In the genomic region with DNA sequence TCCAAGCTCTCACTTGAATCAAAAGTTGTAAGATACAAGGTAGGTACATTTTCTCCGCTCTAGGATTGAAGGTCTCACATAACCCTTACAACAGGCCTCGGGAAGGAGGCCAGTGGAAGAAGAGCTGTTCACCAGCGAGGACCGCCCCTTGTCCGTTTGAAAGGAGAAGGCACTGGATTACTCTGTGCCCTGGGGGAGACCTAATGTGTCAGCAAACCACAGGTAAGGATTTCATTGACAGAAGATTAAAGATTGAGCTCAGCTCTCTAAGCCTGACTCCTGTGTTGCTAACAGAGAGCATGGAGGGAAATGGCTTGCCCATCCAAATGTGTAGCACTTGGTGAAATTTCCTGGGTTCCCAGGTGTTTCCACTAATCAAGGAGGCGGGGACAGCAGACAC, we compare ENCODE assay signal across 21 cellular contexts.
"Had no signal": no experiment of that assay in that cellular context is flagged by ENCODE, and none has a peak within 500 bp of the region (broad histone marks: within the 10 kb centered on the region; RNA-seq: fewer than 3 reads in every experiment).

No MANE protein-coding gene starts in this region.

- H3K36me3 ChIP-seq: left ventricle myocardium inferior, ovary, right atrium auricular region, right lobe of liver, tibial nerve, uterus had no signal

- H3K9me3 ChIP-seq: left ventricle myocardium inferior, mucosa of descending colon, ovary, right atrium auricular region, right lobe of liver, tibial nerve, uterus had no signal

- H3K27ac ChIP-seq: left ventricle myocardium inferior, ovary, right atrium auricular region, right lobe of liver, tibial nerve, uterus had no signal

- ATAC-seq: naive thymus-derived CD4-positive, alpha-beta T cell; natural killer cell treated with Interleukin-12 subunit alpha and Interleukin-12 subunit beta and Interleukin-15 and Interleukin-18, amount 100 ng/mL, for 72 hours; right lobe of liver; stimulated activated memory B cell treated with anti-CD40 and anti-IgM and Interleukin-4, amounts not matched to agents 10 μg/mL and 1 μg/mL and 100 μg/mL, for 72 hours; stimulated activated naive CD8-positive, alpha-beta T cell treated with anti-CD3 and anti-CD28 coated beads, Interleukin-15, amount 100 ng/mL, for 72 hours had no signal

- H3K4me3 ChIP-seq: left ventricle myocardium inferior, lung, mucosa of descending colon, ovary, right atrium auricular region, right lobe of liver, smooth muscle cell, tibial nerve, uterus had no signal

- DNase-seq: islet precursor cell; left ventricle myocardium inferior; midbrain; mucosa of descending colon; naive thymus-derived CD4-positive, alpha-beta T cell; ovary; right lobe of liver; stimulated activated CD4-positive, alpha-beta T cell treated with anti-CD3 and anti-CD28 coated beads, Interleukin-1b, Interleukin-23, amount 100 ng/mL, for 48 hours; stimulated activated CD4-positive, alpha-beta T cell treated with anti-CD3 and anti-CD28 coated beads, Interleukin-2, amount 100 ng/mL, for 48 hours; stimulated activated CD4-positive, alpha-beta T cell treated with anti-CD3 and anti-CD28 coated beads, Interleukin-4, amount 100 ng/mL, for 4 hours; stimulated activated CD8-positive, alpha-beta memory T cell treated with anti-CD3 and anti-CD28 coated beads, Interleukin-4, amount 100 ng/mL, for 48 hours; stimulated activated naive CD4-positive, alpha-beta T cell treated with Interleukin-2 at 50 U/mL for 16 hours; stimulated activated naive CD8-positive, alpha-beta T cell treated with anti-CD3 and anti-CD28 coated beads, Interleukin-15, amount 100 ng/mL, for 72 hours; substantia nigra; uterus had no signal

- H3K27me3 ChIP-seq: ovary, right atrium auricular region, right lobe of liver, tibial nerve, uterus had no signal
